ENCODE assay signal across 22 cellular contexts in the genomic region with DNA sequence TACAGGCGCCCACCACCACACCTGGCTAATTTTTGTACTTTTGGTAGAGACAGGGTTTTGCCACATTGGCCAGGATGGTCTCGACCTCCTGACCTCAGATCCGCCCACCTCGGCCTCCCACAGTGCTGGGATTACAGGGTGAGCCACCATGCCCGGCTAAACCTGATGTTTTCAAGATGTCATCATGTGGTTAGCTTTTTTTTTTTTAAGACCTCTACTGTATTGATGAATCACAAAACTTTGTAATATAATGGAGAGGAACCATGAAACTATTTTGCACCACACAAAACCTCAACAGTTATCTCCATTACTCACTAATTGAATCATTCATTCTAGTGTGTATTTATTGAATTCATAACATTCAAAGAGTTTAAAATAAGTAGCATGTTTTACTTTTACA.
DNase-seq lines count a peak whose midpoint lies in the region; ATAC-seq and TF ChIP-seq lines count a peak whose summit lies in the region.
"Had no signal": no experiment of that assay in that cellular context is flagged by ENCODE, and none has a peak within 500 bp of the region (broad histone marks: within the 10 kb centered on the region; RNA-seq: fewer than 3 reads in every experiment).

No MANE protein-coding gene starts in this region.

- peak; percentile 15 to 42 for DNase-seq in activated CD4-positive, alpha-beta T cell treated with anti-CD3 and anti-CD28 coated beads, Interleukin-2, amount 50 U/mL, for 48 hours
- no peak for DNase-seq in activated CD4-positive, alpha-beta T cell treated with anti-CD3 and anti-CD28 coated beads, Interleukin-2, amount 10 ng/mL, durations not matched to agents 7 days and 5 days
- DNase-seq in DND-41 = no peak
- DNase-seq in PC-3 = peak; percentile 46
- DNase-seq in kidney tubule cell (ENCODE audit: low spot score) = peak; percentile 89
- DNase-seq in colonic mucosa = no peak
- no peak for DNase-seq in Kasumi-1 (lab: John Stamatoyannopoulos, UW)
- DNase-seq: anterior cingulate cortex; CD8-positive, alpha-beta memory T cell; foreskin melanocyte; KBM-7; left ventricle myocardium superior; NCI-H1417 treated with DMSO at 0.1 percent for 48 hours; NCI-H226; NK-92 treated with Interleukin-12 subunit alpha and Interleukin-12 subunit beta, amount 100 ng/mL, for 24 hours; occipital lobe; sigmoid colon; upper lobe of left lung had no signal

- no peaks in the 10 kb centered on the region for H3K27me3 ChIP-seq in DND-41 (ENCODE audit: insufficient read depth, low read length, poor library complexity)
- H3K27me3 ChIP-seq in PC-3 (ENCODE audit: low read length) = no peaks in the 10 kb centered on the region
- no peaks in the 10 kb centered on the region for H3K27me3 ChIP-seq in colonic mucosa
- H3K27me3 ChIP-seq: sigmoid colon, upper lobe of left lung had no signal

- BruUV-seq in PC-3 (replicated peaks; lab: Mats Ljungman, UMichigan) = no TSS peak

- no peak for ATAC-seq in DND-41 (ENCODE audit: insufficient read depth, low read depth)
- ATAC-seq in PC-3 = no peak
- no peak for ATAC-seq in GM19395 (IDR thresholded peaks at IDR 0.05; ENCODE audit: unreplicated experiment)
- ATAC-seq: GM12878; left ventricle myocardium superior; Right ventricle myocardium inferior; stimulated activated memory B cell treated with anti-CD40 and anti-IgM and Interleukin-4, amounts not matched to agents 10 μg/mL and 1 μg/mL and 100 μg/mL, for 72 hours had no signal

- CTCF ChIA-PET in activated CD4-positive, alpha-beta T cell treated with anti-CD3 and anti-CD28 coated beads, Interleukin-2, amount 10 ng/mL, durations not matched to agents 7 days and 5 days (lab: Charles Lee) = no interaction called here
- CTCF ChIA-PET in PC-3 (lab: Charles Lee) = no interaction called here

- H3K9me3 ChIP-seq in DND-41 (ENCODE audit: insufficient read depth, low read length, severe bottlenecking) (no peaks in the 10 kb centered on the region), PC-3 (ENCODE audit: low read length) (no peaks in the 10 kb centered on the region), colonic mucosa (no peaks in the 10 kb centered on the region)
- H3K9me3 ChIP-seq: sigmoid colon, upper lobe of left lung had no signal

- H3K4me3 ChIP-seq in DND-41 (ENCODE audit: low read depth in 1 of 2, low read length in 2 of 2) (no peak overlapping the region), PC-3 (ENCODE audit: low read length) (no peak overlapping the region), colonic mucosa (no peak overlapping the region)
- H3K4me3 ChIP-seq: GM12878, sigmoid colon, upper lobe of left lung had no signal

- H3K9ac ChIP-seq in DND-41 (ENCODE audit: low read depth, low read length) (no peak overlapping the region), PC-3 (ENCODE audit: low read length) (no peak overlapping the region), colonic mucosa (ENCODE audit: low read depth in 2 of 2, low read length in 2 of 2) (no peak overlapping the region)

- H3K4me2 ChIP-seq in DND-41 (ENCODE audit: insufficient read depth, low read length) (peak overlapping the region; percentile 16; the same call in 1 of the 2 replicates), PC-3 (ENCODE audit: low read length) (no peak overlapping the region)

- H3K36me3 Mint-ChIP-seq in activated CD4-positive, alpha-beta T cell treated with anti-CD3 and anti-CD28 coated beads, Interleukin-2, amount 10 ng/mL, durations not matched to agents 7 days and 5 days (ENCODE audit: low read depth) = no peaks in the 10 kb centered on the region
- H3K36me3 Mint-ChIP-seq: CD8-positive, alpha-beta memory T cell; stimulated activated memory B cell treated with anti-CD40 and anti-IgM and Interleukin-4, amounts not matched to agents 10 μg/mL and 1 μg/mL and 100 μg/mL, for 72 hours had no signal

- POLR2A ChIA-PET in activated CD4-positive, alpha-beta T cell treated with anti-CD3 and anti-CD28 coated beads, Interleukin-2, amount 10 ng/mL, durations not matched to agents 7 days and 5 days (lab: Charles Lee) = interaction anchor here (0.6 kb wide), 1 partner anchor 8 kb away, joined by 5 read pairs; no protein-coding TSS in a partner anchor
- POLR2A ChIA-PET in PC-3 (lab: Charles Lee; ENCODE audit: unreplicated experiment) = no interaction called here

- no peak overlapping the region for H3K4me3 Mint-ChIP-seq in activated CD4-positive, alpha-beta T cell treated with anti-CD3 and anti-CD28 coated beads, Interleukin-2, amount 10 ng/mL, durations not matched to agents 7 days and 5 days
- H3K4me3 Mint-ChIP-seq: CD8-positive, alpha-beta memory T cell; stimulated activated memory B cell treated with anti-CD40 and anti-IgM and Interleukin-4, amounts not matched to agents 10 μg/mL and 1 μg/mL and 100 μg/mL, for 72 hours had no signal

- H3K4me1 Mint-ChIP-seq in activated CD4-positive, alpha-beta T cell treated with anti-CD3 and anti-CD28 coated beads, Interleukin-2, amount 10 ng/mL, durations not matched to agents 7 days and 5 days = no peaks in the 10 kb centered on the region
- H3K4me1 Mint-ChIP-seq: CD8-positive, alpha-beta memory T cell; stimulated activated memory B cell treated with anti-CD40 and anti-IgM and Interleukin-4, amounts not matched to agents 10 μg/mL and 1 μg/mL and 100 μg/mL, for 72 hours had no signal

- no peaks in the 10 kb centered on the region for H3K9me3 Mint-ChIP-seq in activated CD4-positive, alpha-beta T cell treated with anti-CD3 and anti-CD28 coated beads, Interleukin-2, amount 10 ng/mL, durations not matched to agents 7 days and 5 days
- H3K9me3 Mint-ChIP-seq: CD8-positive, alpha-beta memory T cell had no signal

- H2AFZ ChIP-seq in DND-41 (ENCODE audit: low read depth, low read length) (no peak overlapping the region), PC-3 (ENCODE audit: low read length) (no peak overlapping the region)

- TF ChIP-seq CTCF in DND-41 (IDR thresholded peaks at IDR 0.05; ENCODE audit: borderline replicate concordance, extremely low read depth, low read length, poor library complexity, severe bottlenecking) (no peak), PC-3 (conservative IDR thresholded peaks at IDR 0.05; ENCODE audit: low read depth, low read length) (no peak), colonic mucosa (IDR thresholded peaks at IDR 0.05) (no peak)

- H3F3A ChIP-seq in PC-3 (ENCODE audit: low read length, unreplicated experiment) = no peaks in the 10 kb centered on the region

- H3K4me1 ChIP-seq in DND-41 (ENCODE audit: insufficient read depth, low read length) (peaks cover 53% of the 10 kb centered on the region), PC-3 (ENCODE audit: insufficient read depth, low read length) (no peaks in the 10 kb centered on the region), colonic mucosa (no peaks in the 10 kb centered on the region)
- H3K4me1 ChIP-seq: sigmoid colon, upper lobe of left lung had no signal

- intact Hi-C loops in PC-3 (cut with micrococcal nuclease) = no loop called here
- intact Hi-C loops in colonic mucosa (cut with DNase I) = no loop called here

- H3K36me3 ChIP-seq in DND-41 (ENCODE audit: insufficient read depth, low read length) = peaks cover 98% of the 10 kb centered on the region
- no peaks in the 10 kb centered on the region for H3K36me3 ChIP-seq in PC-3 (ENCODE audit: low read depth, low read length)
- H3K36me3 ChIP-seq in colonic mucosa = no peaks in the 10 kb centered on the region
- H3K36me3 ChIP-seq: sigmoid colon, upper lobe of left lung had no signal

- H3K79me2 ChIP-seq in DND-41 (ENCODE audit: insufficient read depth, low read length) (peaks cover 100% of the 10 kb centered on the region), PC-3 (ENCODE audit: low read length) (no peaks in the 10 kb centered on the region)

- no peak overlapping the region for H3K27ac ChIP-seq in DND-41 (ENCODE audit: low read length)
- H3K27ac ChIP-seq in PC-3 (ENCODE audit: low read length) = no peak overlapping the region
- H3K27ac ChIP-seq in colonic mucosa = no peak overlapping the region
- H3K27ac ChIP-seq: sigmoid colon, upper lobe of left lung had no signal

- H3K9me2 ChIP-seq in PC-3 (replicated peaks; ENCODE audit: low read length) = no peaks in the 10 kb centered on the region

- peaks cover 51% of the 10 kb centered on the region; the same call in 1 of the 2 replicates for H4K20me1 ChIP-seq in DND-41 (ENCODE audit: insufficient read depth, low read length)
- H4K20me1 ChIP-seq in PC-3 (ENCODE audit: low read length) = no peaks in the 10 kb centered on the region

- no peaks in the 10 kb centered on the region for H3K27me3 Mint-ChIP-seq in activated CD4-positive, alpha-beta T cell treated with anti-CD3 and anti-CD28 coated beads, Interleukin-2, amount 10 ng/mL, durations not matched to agents 7 days and 5 days
- H3K27me3 Mint-ChIP-seq: stimulated activated memory B cell treated with anti-CD40 and anti-IgM and Interleukin-4, amounts not matched to agents 10 μg/mL and 1 μg/mL and 100 μg/mL, for 72 hours had no signal

- no peak overlapping the region for H3K27ac Mint-ChIP-seq in activated CD4-positive, alpha-beta T cell treated with anti-CD3 and anti-CD28 coated beads, Interleukin-2, amount 10 ng/mL, durations not matched to agents 7 days and 5 days
- H3K27ac Mint-ChIP-seq: CD8-positive, alpha-beta memory T cell; stimulated activated memory B cell treated with anti-CD40 and anti-IgM and Interleukin-4, amounts not matched to agents 10 μg/mL and 1 μg/mL and 100 μg/mL, for 72 hours had no signal

Comparison
In these comparisons a context has a peak if more than half of its experiments do, and no peak if none do; other contexts are left out.
1. DNase-seq: peak in activated CD4-positive, alpha-beta T cell treated with anti-CD3 and anti-CD28 coated beads, Interleukin-2, amount 50 U/mL, for 48 hours (2 of 2), PC-3 (single experiment) and kidney tubule cell (single experiment); none in activated CD4-positive, alpha-beta T cell treated with anti-CD3 and anti-CD28 coated beads, Interleukin-2, amount 10 ng/mL, durations not matched to agents 7 days and 5 days (single experiment), DND-41 (single experiment), colonic mucosa (single experiment) and Kasumi-1 (0 of 2).